Comparison of ENCODE assay signal across 1 cellular context in the genomic region with DNA sequence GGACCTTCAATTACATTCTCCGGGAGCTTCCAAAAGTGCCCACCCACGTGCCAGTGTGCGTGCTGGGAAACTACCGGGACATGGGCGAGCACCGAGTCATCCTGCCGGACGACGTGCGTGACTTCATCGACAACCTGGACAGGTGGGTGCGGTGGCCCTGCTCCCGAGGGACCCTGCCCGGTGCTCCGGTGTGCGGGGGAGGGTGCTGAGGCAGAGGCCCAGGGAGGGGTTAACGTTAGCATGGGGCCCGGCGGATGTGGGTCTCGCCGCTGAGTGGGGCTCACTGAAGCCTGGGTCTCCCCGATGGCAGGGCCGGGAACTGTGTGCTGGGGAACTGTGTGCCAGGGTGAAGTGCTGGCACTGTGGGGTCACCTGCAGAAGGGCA.
TF ChIP-seq lines count a peak whose summit lies in the region.

No MANE protein-coding gene starts in this region.

TF ChIP-seq in GM12878, 131 proteins besides CTCF, POLR2A, EP300 and RAD21:
- TF ChIP-seq TCF3 (IDR thresholded peaks at IDR 0.05; ENCODE audit: borderline replicate concordance, insufficient read depth, low read depth, low read length): 0 out of 2 replicates have a peak, but pooled peaks have one; percentile 24
- TF ChIP-seq MYB (IDR thresholded peaks at IDR 0.05; ENCODE audit: borderline replicate concordance, low read depth, low read length): no peak
- no peak for TF ChIP-seq ZNF622 (IDR thresholded peaks at IDR 0.05)
- no peak for TF ChIP-seq EED (IDR thresholded peaks at IDR 0.05; ENCODE audit: low read depth)
- no peak for TF ChIP-seq CHD1 (IDR thresholded peaks at IDR 0.05; ENCODE audit: low read depth, low read length)
- no peak for TF ChIP-seq SPI1 (IDR thresholded peaks at IDR 0.05; ENCODE audit: borderline replicate concordance, insufficient read depth, low read depth, low read length)
- no peak for TF ChIP-seq TAF1 (IDR thresholded peaks at IDR 0.05; ENCODE audit: borderline replicate concordance, low read depth, low read length)
